Comparison of ENCODE assay signal across 8 cellular contexts in the genomic region with DNA sequence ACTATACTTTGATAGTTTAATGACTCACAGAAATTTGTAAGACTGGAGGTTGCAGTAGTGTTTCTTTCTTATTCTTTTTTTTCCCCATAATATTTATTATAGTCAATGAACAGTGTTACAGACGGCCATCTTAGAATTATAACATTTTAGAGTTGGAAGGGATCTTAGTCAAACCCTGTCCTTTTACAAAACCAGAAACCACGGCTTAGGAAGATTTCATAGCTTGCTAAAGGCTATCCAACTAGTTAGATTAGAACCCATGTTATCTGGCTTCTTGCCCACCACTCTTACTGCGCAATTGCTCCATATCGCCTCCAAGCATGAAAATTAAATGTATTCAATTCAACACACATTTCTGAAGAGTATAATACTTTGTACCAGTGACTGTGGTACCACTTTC. TPM values are rescaled to one million over a fixed set of nuclear protein-coding genes. Genes with fewer than 3 reads are reported as not detected.
A peak's percentile ranks its signal among the peaks of the same experiment; 100 is the strongest.
DNase-seq lines count a peak whose midpoint lies in the region; ATAC-seq, FAIRE-seq and TF ChIP-seq lines count a peak whose summit lies in the region.

No MANE protein-coding gene starts in this region.

- DNase-seq in Karpas-422, result peak; percentile 47
- DNase-seq in adrenal gland, result no peak
- no peak for DNase-seq in kidney
- no peak for DNase-seq in thoracic aorta (ENCODE audit: low spot score)
- DNase-seq in EL, result no peak
- no peak for DNase-seq in T1000 (lab: John Stamatoyannopoulos, UW)

- TF ChIP-seq CTCF in adrenal gland (IDR thresholded peaks at IDR 0.05), result no peak
- TF ChIP-seq CTCF in kidney (IDR thresholded peaks at IDR 0.05; ENCODE audit: borderline replicate concordance, extremely low read depth, insufficient read depth), result no peak
- no peak for TF ChIP-seq CTCF in thoracic aorta (IDR thresholded peaks at IDR 0.05)

- peak overlapping the region; percentile 57 to 77 (median 70) for H3K4me3 ChIP-seq in BLaER1 treated with 17β-estradiol and CSF1 and Interleukin-3, amounts not matched to agents 10 nM and 100 nM
- H3K4me3 ChIP-seq in Karpas-422 (ENCODE audit: low read length), result peak overlapping the region; percentile 79
- H3K4me3 ChIP-seq in adrenal gland, result peak overlapping the region in 2 of 4 donors; percentile 62 to 66
- peak overlapping the region; percentile 70 to 85 for H3K4me3 ChIP-seq in kidney (ENCODE audit: low read length in 2 of 2)
- H3K4me3 ChIP-seq in thoracic aorta, result peak overlapping the region; percentile 90

- peak overlapping the region; percentile 89 to 97 (median 93) for H3K9ac ChIP-seq in BLaER1 treated with 17β-estradiol and CSF1 and Interleukin-3, amounts not matched to agents 10 nM and 100 nM
- peak overlapping the region; percentile 92 for H3K9ac ChIP-seq in Karpas-422 (ENCODE audit: low read length)
- peak overlapping the region in 1 of 2 donors; percentile 87 for H3K9ac ChIP-seq in kidney (ENCODE audit: low read length in 2 of 2)

- no peak for TF ChIP-seq POLR2A in adrenal gland (IDR thresholded peaks at IDR 0.05)
- TF ChIP-seq POLR2A in GM18505 (IDR thresholded peaks at IDR 0.05; ENCODE audit: borderline replicate concordance, extremely low read depth, insufficient read depth, insufficient read length), result no peak

- H3K9me2 ChIP-seq in Karpas-422 (replicated peaks; ENCODE audit: insufficient read depth, low read length), result no peaks in the 10 kb centered on the region

- FAIRE-seq in kidney (lab: Jason Lieb, UNC), result no peak

- peaks cover 0 to 9% (median 0%) of the 10 kb centered on the region in 11 experiments; a peak in 5 of 22 replicates for H3K9me3 ChIP-seq in BLaER1 treated with 17β-estradiol and CSF1 and Interleukin-3, amounts not matched to agents 10 nM and 100 nM (replicated peaks in 1 of 11)
- no peaks in the 10 kb centered on the region for H3K9me3 ChIP-seq in Karpas-422 (ENCODE audit: low read length)
- H3K9me3 ChIP-seq in adrenal gland (replicated peaks in 1 of 3), result no peaks in the 10 kb centered on the region
- H3K9me3 ChIP-seq in kidney (ENCODE audit: control insufficient read depth in 1 of 2, low read length in 2 of 2), result no peaks in the 10 kb centered on the region
- no peaks in the 10 kb centered on the region for H3K9me3 ChIP-seq in thoracic aorta

- no peaks in the 10 kb centered on the region; a peak in 1 of 22 replicates for H4K20me1 ChIP-seq in BLaER1 treated with 17β-estradiol and CSF1 and Interleukin-3, amounts not matched to agents 10 nM and 100 nM
- H4K20me1 ChIP-seq in Karpas-422 (ENCODE audit: insufficient read depth, low read depth, low read length), result no peaks in the 10 kb centered on the region

- peak overlapping the region; percentile 56 to 78 (median 70) for H3K4me2 ChIP-seq in BLaER1 treated with 17β-estradiol and CSF1 and Interleukin-3, amounts not matched to agents 10 nM and 100 nM
- peak overlapping the region; percentile 74 for H3K4me2 ChIP-seq in Karpas-422 (ENCODE audit: low read depth, low read length, poor library complexity, severe bottlenecking)

- intact Hi-C loops in adrenal gland (cut with DNase I) (no loop called here), kidney (cut with DNase I) (no loop called here)

- no peak overlapping the region for H2AFZ ChIP-seq in Karpas-422 (ENCODE audit: low read length)

- H3K4me1 ChIP-seq in BLaER1 treated with 17β-estradiol and CSF1 and Interleukin-3, amounts not matched to agents 10 nM and 100 nM, result peaks cover 4 to 20% (median 8%) of the 10 kb centered on the region in 10 experiments; a peak in 13 of 20 replicates
- H3K4me1 ChIP-seq in Karpas-422 (ENCODE audit: low read length), result peaks cover 11% of the 10 kb centered on the region; the same call in 1 of the 2 replicates
- H3K4me1 ChIP-seq in adrenal gland (replicated peaks in 1 of 2), result no peaks in the 10 kb centered on the region
- H3K4me1 ChIP-seq in kidney (ENCODE audit: control insufficient read depth in 1 of 2, insufficient read depth in 1 of 2, low read depth in 1 of 2, low read length in 2 of 2), result no peaks in the 10 kb centered on the region
- peaks cover 0 to 7% of the 10 kb centered on the region in 2 donors for H3K4me1 ChIP-seq in thoracic aorta (ENCODE audit: control insufficient read depth in 1 of 2, low read depth in 2 of 2)

- H3K79me2 ChIP-seq in Karpas-422 (ENCODE audit: low read length), result peaks cover 56% of the 10 kb centered on the region

- ATAC-seq in thoracic aorta (ENCODE audit: insufficient number of reproducible peaks, low FRiP score, low read depth) (peak; percentile 54), GM18505 (IDR thresholded peaks at IDR 0.05; ENCODE audit: unreplicated experiment) (no peak)

- H3K36me3 ChIP-seq in BLaER1 treated with 17β-estradiol and CSF1 and Interleukin-3, amounts not matched to agents 10 nM and 100 nM, result peaks cover 0 to 10% (median 4%) of the 10 kb centered on the region in 11 experiments; a peak in 5 of 22 replicates
- H3K36me3 ChIP-seq in Karpas-422 (ENCODE audit: insufficient read depth, low read length), result no peaks in the 10 kb centered on the region
- H3K36me3 ChIP-seq in adrenal gland (replicated peaks in 1 of 2), result no peaks in the 10 kb centered on the region
- H3K36me3 ChIP-seq in kidney (ENCODE audit: control insufficient read depth in 1 of 2, insufficient read depth in 2 of 2, low read length in 2 of 2), result no peaks in the 10 kb centered on the region
- H3K36me3 ChIP-seq in thoracic aorta, result no peaks in the 10 kb centered on the region

- H3K27ac ChIP-seq in BLaER1 treated with 17β-estradiol and CSF1 and Interleukin-3, amounts not matched to agents 10 nM and 100 nM, result peak overlapping the region; percentile 92 to 97 (median 94)
- peak overlapping the region; percentile 89 for H3K27ac ChIP-seq in Karpas-422 (ENCODE audit: low read length)
- H3K27ac ChIP-seq in adrenal gland, result peak overlapping the region; percentile 91 to 96 (median 96)
- peak overlapping the region; percentile 94 for H3K27ac ChIP-seq in kidney (ENCODE audit: low read depth in 2 of 2, low read length in 2 of 2)
- peak overlapping the region; percentile 88 to 94 for H3K27ac ChIP-seq in thoracic aorta

- peaks cover 0 to 16% (median 0%) of the 10 kb centered on the region in 11 experiments; a peak in 4 of 22 replicates for H3K27me3 ChIP-seq in BLaER1 treated with 17β-estradiol and CSF1 and Interleukin-3, amounts not matched to agents 10 nM and 100 nM
- H3K27me3 ChIP-seq in Karpas-422 (ENCODE audit: low read length) (no peaks in the 10 kb centered on the region), adrenal gland (no peaks in the 10 kb centered on the region), thoracic aorta (replicated peaks; ENCODE audit: insufficient read depth) (no peaks in the 10 kb centered on the region)

- WGBS in adrenal gland, 4 donors, result 3 to 48% (median 24%) methylated on average over 4 of the region's 4 CpGs

RNA-seq across cellular contexts. Expression of a gene that starts 1.1 kb away (rescaled TPM):
- 20.0 and 23.3 TPM in 2 replicates for total RNA-seq in Karpas-422 (2014; rRNA removed; shearing (Covaris generic); ENCODE audit: low replicate concordance)
- total RNA-seq in adrenal gland, result 10 to 100 TPM; 24.1 to 63.7 (median 43.7) TPM
- 10 to 100 TPM in 2 of 3 donors, 1 to 10 TPM in 1; 6.4 to 35.3 (median 16.5) TPM for polyA plus RNA-seq in adrenal gland
- total RNA-seq in kidney, result 70.9 TPM
- polyA plus RNA-seq in kidney (ENCODE audit: insufficient read depth, low read depth, low replicate concordance), result 29.0 TPM
- total RNA-seq in thoracic aorta, result 10 to 100 TPM; 18.3 to 78.5 TPM
